Comparison of ENCODE assay signal across 15 cellular contexts in the genomic region with DNA sequence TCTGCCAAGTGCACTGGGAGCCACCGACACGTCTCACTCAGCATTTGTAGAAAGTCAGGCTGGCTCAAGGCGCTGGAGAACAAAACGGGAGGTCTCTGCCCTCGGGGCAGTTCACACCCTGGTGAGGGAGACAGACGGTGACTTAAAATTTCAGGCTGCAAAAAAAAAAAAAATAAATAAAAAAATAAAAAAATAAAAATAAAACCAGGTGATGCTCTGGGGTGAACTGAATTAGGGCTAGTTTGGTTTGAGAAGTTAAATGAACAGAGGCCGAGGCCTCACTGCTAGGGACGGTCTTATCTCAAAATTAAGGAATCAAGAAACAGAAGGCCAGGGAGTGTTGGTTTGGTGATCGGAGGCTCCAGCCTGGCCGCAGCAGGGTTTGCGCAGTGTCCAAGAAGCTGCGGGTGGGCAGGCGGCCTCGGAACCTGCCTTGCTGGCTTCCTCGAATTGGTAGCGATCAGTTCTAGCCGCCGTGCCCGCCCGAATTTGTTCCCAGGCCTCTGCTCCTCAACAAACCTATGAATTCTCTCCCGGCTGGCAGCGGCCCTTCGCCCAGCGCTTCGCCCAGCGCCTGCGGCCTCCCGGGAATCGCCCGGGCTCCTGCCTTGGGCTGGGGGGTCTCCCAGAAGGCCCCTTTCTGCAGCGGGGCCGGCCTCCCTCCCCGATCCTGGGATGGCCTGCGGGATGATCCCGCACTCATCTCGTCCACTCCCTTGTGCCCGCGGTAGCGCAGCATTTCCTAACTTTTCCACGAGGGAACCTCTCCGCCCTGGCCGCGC. TPM values are rescaled to one million over a fixed set of nuclear protein-coding genes. Genes with fewer than 3 reads are reported as not detected.
DNase-seq lines count a peak whose midpoint lies in the region; ATAC-seq, FAIRE-seq and TF ChIP-seq lines count a peak whose summit lies in the region.
"Had no signal": no experiment of that assay in that cellular context is flagged by ENCODE, and none has a peak within 500 bp of the region (broad histone marks: within the 10 kb centered on the region; RNA-seq: fewer than 3 reads in every experiment).

No MANE protein-coding gene starts in this region.

- no peak for TF ChIP-seq POLR2A in H1 (IDR thresholded peaks at IDR 0.05; ENCODE audit: control extremely low read depth in 1 of 2, low read depth in 2 of 2, low read length in 2 of 2)

- intact Hi-C loops in CD4-positive, alpha-beta T cell (cut with DNase I, micrococcal nuclease): no loop called here

- H2AFZ ChIP-seq in H1 (ENCODE audit: low read length): no peak overlapping the region
- H2AFZ ChIP-seq in neuronal stem cell (ENCODE audit: low read length): peak overlapping the region; percentile 93

- no peak overlapping the region for H3K4me3 ChIP-seq in H7 (ENCODE audit: insufficient read depth, low read depth, low read length)
- H3K4me3 ChIP-seq in H1 (ENCODE audit: extremely low read depth in 1 of 4, insufficient read depth in 2 of 4, low read depth in 3 of 4, low read length in 4 of 4): peak overlapping the region in 1 of 4 experiments; percentile 50; a peak in 1 of 8 replicates
- peak overlapping the region; percentile 4 to 64 for H3K4me3 ChIP-seq in neuronal stem cell (ENCODE audit: low read length in 2 of 2)
- H3K4me3 ChIP-seq: K562 had no signal

- peaks cover 94% of the 10 kb centered on the region for H3K27me3 ChIP-seq in CD4-positive, alpha-beta T cell (ENCODE audit: control insufficient read depth, insufficient read depth, low read length)
- H3K27me3 ChIP-seq in H7 (ENCODE audit: control insufficient read depth, insufficient read depth, low read length) (peaks cover 100% of the 10 kb centered on the region), H1 (replicated peaks in 1 of 4; ENCODE audit: control insufficient read depth in 3 of 4, extremely low read depth in 1 of 4, insufficient read depth in 3 of 4, low read length in 3 of 4) (peaks cover 95 to 100% (median 100%) of the 10 kb centered on the region in 4 experiments), neuronal stem cell (ENCODE audit: control insufficient read depth in 3 of 3, insufficient read depth in 3 of 3, low read depth in 1 of 3, low read length in 3 of 3) (peaks cover 87 to 100% (median 100%) of the 10 kb centered on the region in 3 experiments)

- no peak for TF ChIP-seq CTCF in CD4-positive, alpha-beta T cell (IDR thresholded peaks at IDR 0.05)
- TF ChIP-seq CTCF in H1 (IDR thresholded peaks at IDR 0.05; ENCODE audit: control extremely low read depth in 1 of 3, insufficient read depth in 1 of 3, low read depth in 1 of 3, low read length in 3 of 3): no peak

- CTCF ChIA-PET in CD4-positive, alpha-beta T cell (lab: Charles Lee): no interaction called here
- CTCF ChIA-PET in H1 (lab: Charles Lee; ENCODE audit: partially characterized antibody): interaction anchor here (0.6 to 1.6 kb wide), 2 partner anchors 13 to 68 kb away, joined by 3 to 4 read pairs; no protein-coding TSS in a partner anchor

- H4K91ac ChIP-seq in H1 (replicated peaks; ENCODE audit: insufficient read length, low read length) (no peak overlapping the region), neuronal stem cell (ENCODE audit: low read depth, low read length, poor library complexity) (no peak overlapping the region)

- TF ChIP-seq RAD21 in H1 (IDR thresholded peaks at IDR 0.05 in 1 of 2, conservative IDR thresholded peaks at IDR 0.05 in 1 of 2; ENCODE audit: low read depth in 2 of 2, low read length in 2 of 2): no peak

- peaks cover 3 to 60% (median 30%) of the 10 kb centered on the region in 4 experiments for H3K4me1 ChIP-seq in H1 (replicated peaks in 1 of 4; ENCODE audit: control insufficient read depth in 3 of 4, insufficient read depth in 4 of 4, low read length in 3 of 4)
- H3K4me1 ChIP-seq in neuronal stem cell (ENCODE audit: control insufficient read depth in 2 of 2, insufficient read depth in 1 of 2, low read depth in 1 of 2, low read length in 2 of 2): peaks cover 7 to 8% of the 10 kb centered on the region in 2 donors

- peak overlapping the region; percentile 60; the same call in 1 of the 2 replicates for H3K18ac ChIP-seq in H1 (ENCODE audit: extremely low read depth, low read length)
- peak overlapping the region; percentile 63 for H3K18ac ChIP-seq in neuronal stem cell (ENCODE audit: low read length)

- H3K36me3 Mint-ChIP-seq in CD4-positive, alpha-beta T cell (ENCODE audit: low read depth): no peaks in the 10 kb centered on the region
- H3K36me3 Mint-ChIP-seq in natural killer cell treated with Interleukin-12 subunit alpha and Interleukin-12 subunit beta and Interleukin-15 and Interleukin-18, amount 100 ng/mL, for 72 hours: no peaks in the 10 kb centered on the region

- H2BK15ac ChIP-seq in H1 (ENCODE audit: low read length): no peak overlapping the region; the same call in 1 of the 2 replicates
- H2BK15ac ChIP-seq in neuronal stem cell (ENCODE audit: low read length): peak overlapping the region; percentile 62

- peak overlapping the region; percentile 48 for H3K4me3 Mint-ChIP-seq in CD4-positive, alpha-beta T cell
- H3K4me3 Mint-ChIP-seq in natural killer cell treated with Interleukin-12 subunit alpha and Interleukin-12 subunit beta and Interleukin-15 and Interleukin-18, amount 100 ng/mL, for 72 hours: no peak overlapping the region

- H3K9ac ChIP-seq in H1 (replicated peaks in 1 of 4; ENCODE audit: extremely low read depth in 1 of 4, low read depth in 3 of 4, low read length in 3 of 4): no peak overlapping the region
- no peak overlapping the region for H3K9ac ChIP-seq in neuronal stem cell (ENCODE audit: low read depth, low read length, poor library complexity)

- peaks cover 63% of the 10 kb centered on the region for H3K4me1 Mint-ChIP-seq in CD4-positive, alpha-beta T cell (ENCODE audit: low read depth)
- H3K4me1 Mint-ChIP-seq in natural killer cell treated with Interleukin-12 subunit alpha and Interleukin-12 subunit beta and Interleukin-15 and Interleukin-18, amount 100 ng/mL, for 72 hours (ENCODE audit: low read depth in 2 of 2): peaks cover 5 to 21% of the 10 kb centered on the region in 2 donors

- no peak for DNase-seq in CD4-positive, alpha-beta T cell
- DNase-seq in H7: peak; percentile 61
- DNase-seq in H1 (ENCODE audit: low read depth in 1 of 2, low spot score in 2 of 2): no peak
- no peak for DNase-seq in neuronal stem cell (ENCODE audit: low spot score)
- DNase-seq in natural killer cell treated with Interleukin-12 subunit alpha and Interleukin-12 subunit beta and Interleukin-15 and Interleukin-18, amount 100 ng/mL, for 72 hours (ENCODE audit: low spot score): no peak
- DNase-seq in HK-2 (ENCODE audit: unreplicated experiment): no peak
- no peak for DNase-seq in NOMO-1 (lab: John Stamatoyannopoulos, UW; ENCODE audit: unreplicated experiment in 2 of 2)
- DNase-seq: HCEC 1CT; NCI-H2081 treated with DMSO at 0.1 percent for 48 hours; NK-92 treated with Interleukin-12 subunit alpha and Interleukin-12 subunit beta, amount 100 ng/mL, for 24 hours had no signal

- H3K27ac ChIP-seq in CD4-positive, alpha-beta T cell (ENCODE audit: low read depth, low read length): no peak overlapping the region
- H3K27ac ChIP-seq in H1 (ENCODE audit: low read depth, low read length): no peak overlapping the region
- H3K27ac ChIP-seq in neuronal stem cell (replicated peaks; ENCODE audit: low read length): no peak overlapping the region

- POLR2A ChIA-PET in CD4-positive, alpha-beta T cell (lab: Charles Lee): no interaction called here
- POLR2A ChIA-PET in H1 (lab: Charles Lee; ENCODE audit: partially characterized antibody): interaction anchor here (0.7 to 5.3 kb wide), 2 partner anchors 12 to 97 kb away, joined by 3 to 27 read pairs; no protein-coding TSS in a partner anchor

- H3K27ac Mint-ChIP-seq in CD4-positive, alpha-beta T cell: no peak overlapping the region
- no peak overlapping the region for H3K27ac Mint-ChIP-seq in natural killer cell treated with Interleukin-12 subunit alpha and Interleukin-12 subunit beta and Interleukin-15 and Interleukin-18, amount 100 ng/mL, for 72 hours

- WGBS in H1 (ENCODE audit: extremely low coverage in 1 of 2, insufficient coverage in 1 of 2, insufficient read length in 1 of 2, insufficient replicate concordance in 2 of 2, low coverage in 1 of 2, low lambda C conversion rate in 2 of 2, missing lambda C conversion rate in 1 of 2), 2 experiments: 6% methylated on average over 42 of the region's 43 CpGs; no CpG with 5 or more reads in 1 of the 2 experiments
- no CpG with 5 or more reads among the region's 43 CpGs for WGBS in neuronal stem cell (ENCODE audit: extremely low coverage in 2 of 2, insufficient read length in 2 of 2, insufficient replicate concordance in 1 of 2), 2 donors

- H3K4me2 ChIP-seq in H1 (ENCODE audit: insufficient read depth in 1 of 2, low read depth in 2 of 2, low read length in 2 of 2) (peak overlapping the region; percentile 35 to 72; a peak in 3 of 4 replicates), neuronal stem cell (ENCODE audit: insufficient read depth, low read length, poor library complexity, severe bottlenecking) (no peak overlapping the region)

- ATAC-seq in CD4-positive, alpha-beta T cell (ENCODE audit: poor library complexity): no peak
- no peak for ATAC-seq in natural killer cell treated with Interleukin-12 subunit alpha and Interleukin-12 subunit beta and Interleukin-15 and Interleukin-18, amount 100 ng/mL, for 72 hours
- ATAC-seq: K562 had no signal

- FAIRE-seq in H1 (lab: Jason Lieb, UNC): no peak
- FAIRE-seq: bronchial epithelial cell, GM19239, K562 had no signal

- H3K36me3 ChIP-seq in H7 (replicated peaks; ENCODE audit: control insufficient read depth, insufficient read depth, low read length) (no peaks in the 10 kb centered on the region), H1 (ENCODE audit: control insufficient read depth in 2 of 4, insufficient read depth in 4 of 4, low read length in 3 of 4) (peaks cover 0 to 11% (median 0%) of the 10 kb centered on the region in 4 experiments; a peak in 1 of 8 replicates), neuronal stem cell (replicated peaks in 1 of 2; ENCODE audit: control insufficient read depth in 2 of 2, insufficient read depth in 2 of 2, low read length in 2 of 2) (peaks cover 0 to 18% of the 10 kb centered on the region in 2 donors)

- H3K14ac ChIP-seq in H1 (ENCODE audit: insufficient read length): no peak overlapping the region
- H3K14ac ChIP-seq in neuronal stem cell (ENCODE audit: low read length): no peak overlapping the region

- H3K56ac ChIP-seq in H1 (replicated peaks; ENCODE audit: insufficient read length, low read depth, low read length): no peak overlapping the region

- H3K23ac ChIP-seq in H1 (ENCODE audit: insufficient read length) (no peak overlapping the region), neuronal stem cell (ENCODE audit: low read depth, low read length, poor library complexity) (peak overlapping the region; percentile 89)

- no peak overlapping the region for H2BK120ac ChIP-seq in H1 (replicated peaks; ENCODE audit: low read depth, low read length)
- peak overlapping the region; percentile 85 for H2BK120ac ChIP-seq in neuronal stem cell (ENCODE audit: low read depth, low read length)

- H4K20me1 ChIP-seq in H1 (replicated peaks in 1 of 2; ENCODE audit: control insufficient read depth in 1 of 2, insufficient read depth in 2 of 2, low read length in 2 of 2): peaks cover 23 to 36% of the 10 kb centered on the region in 2 experiments

- H4K5ac ChIP-seq in H1 (ENCODE audit: insufficient read length, low read depth, low read length): no peak overlapping the region

- H2BK5ac ChIP-seq in H1 (ENCODE audit: low read depth, low read length): no peak overlapping the region
- no peak overlapping the region for H2BK5ac ChIP-seq in neuronal stem cell (ENCODE audit: low read length)

- TF ChIP-seq EP300 in H1 (IDR thresholded peaks at IDR 0.05; ENCODE audit: borderline replicate concordance in 1 of 2, low read depth in 2 of 2, low read length in 2 of 2): no peak

- peaks cover 4% of the 10 kb centered on the region; the same call in 1 of the 2 replicates for H3K23me2 ChIP-seq in H1 (ENCODE audit: low read depth, low read length)

- 0 out of 2 replicates have a peak overlapping the region, but pooled peaks have one; percentile 87 for H2BK12ac ChIP-seq in H1 (ENCODE audit: low read depth, low read length)
- peak overlapping the region; percentile 46 for H2BK12ac ChIP-seq in neuronal stem cell (ENCODE audit: low read length)

- no peaks in the 10 kb centered on the region for H3K9me3 Mint-ChIP-seq in CD4-positive, alpha-beta T cell
- H3K9me3 Mint-ChIP-seq in natural killer cell treated with Interleukin-12 subunit alpha and Interleukin-12 subunit beta and Interleukin-15 and Interleukin-18, amount 100 ng/mL, for 72 hours: no peaks in the 10 kb centered on the region

- H3K9me3 ChIP-seq in CD4-positive, alpha-beta T cell (ENCODE audit: control insufficient read depth, low read length): no peaks in the 10 kb centered on the region
- H3K9me3 ChIP-seq in H1 (ENCODE audit: insufficient read depth in 2 of 2, low read depth in 1 of 2, low read length in 1 of 2): no peaks in the 10 kb centered on the region; a peak in 1 of 4 replicates
- H3K9me3 ChIP-seq in neuronal stem cell (replicated peaks in 1 of 2; ENCODE audit: control insufficient read depth in 2 of 2, insufficient read depth in 1 of 2, low read depth in 1 of 2, low read length in 2 of 2): peaks cover 0 to 6% of the 10 kb centered on the region in 2 donors

- 0 out of 2 replicates have a peak overlapping the region, but pooled peaks have one; percentile 32 for H2BK20ac ChIP-seq in H1 (ENCODE audit: low read length)

- H2AK5ac ChIP-seq in H1 (ENCODE audit: low read depth, low read length) (no peak overlapping the region), neuronal stem cell (ENCODE audit: low read depth, low read length) (peak overlapping the region; percentile 53)

- H3K4ac ChIP-seq in H1 (replicated peaks; ENCODE audit: insufficient read length, low read depth, low read length) (no peak overlapping the region), neuronal stem cell (ENCODE audit: low read length) (no peak overlapping the region)

- H3K27me3 Mint-ChIP-seq in CD4-positive, alpha-beta T cell: peaks cover 90% of the 10 kb centered on the region
- peaks cover 60 to 73% of the 10 kb centered on the region in 2 donors for H3K27me3 Mint-ChIP-seq in natural killer cell treated with Interleukin-12 subunit alpha and Interleukin-12 subunit beta and Interleukin-15 and Interleukin-18, amount 100 ng/mL, for 72 hours

- no peaks in the 10 kb centered on the region for H3K79me2 ChIP-seq in H1 (ENCODE audit: control insufficient read depth in 1 of 2, insufficient read depth in 2 of 2, low read length in 2 of 2)

- H3K79me1 ChIP-seq in H1 (ENCODE audit: low read depth, low read length): no peaks in the 10 kb centered on the region
- H3K79me1 ChIP-seq in neuronal stem cell (ENCODE audit: low read depth, low read length): no peaks in the 10 kb centered on the region

- H4K8ac ChIP-seq in H1 (ENCODE audit: extremely low read depth, insufficient read depth, low read length) (no peak overlapping the region), neuronal stem cell (ENCODE audit: low read depth, low read length) (no peak overlapping the region)

RNA-seq across cellular contexts. Expression of a gene that starts 1.5 kb away (rescaled TPM):
- total RNA-seq in CD4-positive, alpha-beta T cell: not detected
- 2.4 and 3.8 TPM in 2 replicates for total RNA-seq in H7 (2014; rRNA removed; shearing (Covaris generic))
- total RNA-seq in H1 (2021; fragmentation: NEBNext Ultra II Directional; extraction: Animal tissue kit (Norgen Biotek cat#: 25700)): not detected in 2 replicates
- polyA plus RNA-seq in H1 (2011; rRNA removed): 0.13 TPM in 1 of 2 replicates, not detected in the other
- not detected for polyA plus RNA-seq in H1 (2011; cell fraction: cytosol; rRNA removed)
- 0.21 TPM for polyA plus RNA-seq in H1 (2011; cell fraction: nucleus; rRNA removed)
- 0.11 TPM in 1 of 4 replicates, not detected in the others for polyA plus RNA-seq in H1 (2012, experiment 1 of 2)
- 0.09 TPM for polyA plus RNA-seq in H1 (2012, experiment 2 of 2)
- 0.12 TPM for polyA plus RNA-seq in H1 (2013, experiment 1 of 2)
- not detected for polyA plus RNA-seq in H1 (2013, experiment 2 of 2)
- polyA minus RNA-seq in H1 (2011; rRNA and poly(A)+ RNA removed): 0.09 TPM in 1 of 2 replicates, not detected in the other
- not detected for polyA minus RNA-seq in H1 (2011; cell fraction: cytosol; rRNA and poly(A)+ RNA removed)
- 1.5 TPM for polyA minus RNA-seq in H1 (2011; cell fraction: nucleus; rRNA and poly(A)+ RNA removed)
- polyA plus RNA-seq in neuronal stem cell (2013, experiment 1 of 2): 0.13 TPM
- polyA plus RNA-seq in neuronal stem cell (2013, experiment 2 of 2): 0.08 TPM
- not detected for total RNA-seq in natural killer cell treated with Interleukin-12 subunit alpha and Interleukin-12 subunit beta and Interleukin-15 and Interleukin-18, amount 100 ng/mL, for 72 hours
- total RNA-seq: bronchial epithelial cell; epithelial cell of proximal tubule; K562; T-helper 2 cell treated with Interferon-gamma antibody and Interleukin-4, amounts not matched to agents 100 ng/mL and 5 ng/mL, for 36 hours had no signal
- polyA plus RNA-seq: K562 had no signal
